ENCODE assay signal across 19 cellular contexts in genomic region chr4:155545456-155545855, GRCh38.
"Had no signal": no experiment of that assay in that cellular context is flagged by ENCODE, and none has a peak within 500 bp of the region (broad histone marks: within the 10 kb centered on the region; RNA-seq: fewer than 3 reads in every experiment).

No MANE protein-coding gene starts in this region.

- H3K9me2 ChIP-seq: SK-N-SH had no signal

- H3K36me3 ChIP-seq: MG63, SJSA1 had no signal

- H3K9ac ChIP-seq: SK-N-SH had no signal

- H3K4me2 ChIP-seq: SK-N-SH had no signal

- H3K9me3 ChIP-seq: MG63, SJSA1, SK-N-SH had no signal

- H3K4me1 ChIP-seq: SJSA1 had no signal

- H3K27ac ChIP-seq: SJSA1 had no signal

- H3K27me3 ChIP-seq: MG63, SJSA1 had no signal

- DNase-seq: KBM-7, MG63, NCI-H1092 treated with DMSO at 0.1 percent for 48 hours, NCI-H1436, NCI-H1694, NCI-H187 treated with DMSO at 0.1 percent for 48 hours, NCI-H2029 treated with DMSO at 0.1 percent for 48 hours, NCI-H2171 treated with DMSO at 0.1 percent for 48 hours, NCI-H345, NCI-H446 treated with DMSO at 0.1 percent for 48 hours, NCI-H510A treated with DMSO at 0.1 percent for 48 hours, NCI-H526, NCI-H82, Right ventricle myocardium superior, RPMI8226, SIG-M5, SK-N-SH, SW 1271 had no signal

- H3K4me3 ChIP-seq: MG63, SJSA1 had no signal
